In genomic region chr7:150405584-150406310, GRCh38 we compare ENCODE assay signal across 8 cellular contexts. TPM values are rescaled to one million over a fixed set of nuclear protein-coding genes. Genes with fewer than 3 reads are reported as not detected.
DNase-seq lines count a peak whose midpoint lies in the region; ATAC-seq and TF ChIP-seq lines count a peak whose summit lies in the region.

No MANE protein-coding gene starts in this region.

- DNase-seq in DND-41, result no peak
- no peak for DNase-seq in NB4 (ENCODE audit: low read depth)
- peak in 6 of 7 donors; percentile 49 to 70 (median 62) for DNase-seq in adrenal gland
- DNase-seq in right cardiac atrium, result peak in 1 of 3 donors; percentile 78
- DNase-seq in retina, result peak; percentile 82
- no peak for DNase-seq in NCI-H1417 (lab: John Stamatoyannopoulos, UW)
- DNase-seq in NCI-H2171 treated with DMSO at 0.1 percent for 48 hours (lab: John Stamatoyannopoulos, UW), result no peak

- TF ChIP-seq CTCF in DND-41 (IDR thresholded peaks at IDR 0.05; ENCODE audit: borderline replicate concordance, extremely low read depth, low read length, poor library complexity, severe bottlenecking), result no peak
- no peak for TF ChIP-seq CTCF in NB4 (IDR thresholded peaks at IDR 0.05; ENCODE audit: low read depth, low read length)
- TF ChIP-seq CTCF in adrenal gland (IDR thresholded peaks at IDR 0.05), result no peak

- TF ChIP-seq POLR2A in NB4 (IDR thresholded peaks at IDR 0.05; ENCODE audit: extremely low read depth, insufficient read length), result no peak
- TF ChIP-seq POLR2A in adrenal gland (IDR thresholded peaks at IDR 0.05), result peak in 1 of 2 donors; percentile 46

- H3K4me1 ChIP-seq in DND-41 (ENCODE audit: insufficient read depth, low read length), result peaks cover 59% of the 10 kb centered on the region
- H3K4me1 ChIP-seq in adrenal gland (replicated peaks in 1 of 2), result peaks cover 17 to 34% of the 10 kb centered on the region in 2 donors
- H3K4me1 ChIP-seq in right cardiac atrium (ENCODE audit: control insufficient read depth, insufficient read depth, low read length), result peaks cover 10% of the 10 kb centered on the region

- H3K9me3 ChIP-seq in DND-41 (ENCODE audit: insufficient read depth, low read length, severe bottlenecking) (no peaks in the 10 kb centered on the region), adrenal gland (replicated peaks in 1 of 3) (no peaks in the 10 kb centered on the region), right cardiac atrium (ENCODE audit: control insufficient read depth, low read length) (no peaks in the 10 kb centered on the region)

- H3K4me3 ChIP-seq in DND-41 (ENCODE audit: low read depth in 1 of 2, low read length in 2 of 2) (peak overlapping the region; percentile 75 to 83), NB4 (ENCODE audit: low read depth, low read length) (peak overlapping the region; percentile 73), adrenal gland (peak overlapping the region; percentile 38 to 73 (median 45)), right cardiac atrium (ENCODE audit: low read length) (peak overlapping the region; percentile 75)

- peak overlapping the region; percentile 95 for H3K27ac ChIP-seq in DND-41 (ENCODE audit: low read length)
- peak overlapping the region; percentile 85 to 97 (median 97) for H3K27ac ChIP-seq in adrenal gland
- H3K27ac ChIP-seq in right cardiac atrium (ENCODE audit: low read length), result peak overlapping the region; percentile 85

- H4K20me1 ChIP-seq in DND-41 (ENCODE audit: insufficient read depth, low read length), result no peaks in the 10 kb centered on the region; the same call in 1 of the 2 replicates

- H3K27me3 ChIP-seq in DND-41 (ENCODE audit: insufficient read depth, low read length, poor library complexity), result no peaks in the 10 kb centered on the region
- no peaks in the 10 kb centered on the region for H3K27me3 ChIP-seq in adrenal gland
- no peaks in the 10 kb centered on the region for H3K27me3 ChIP-seq in right cardiac atrium (ENCODE audit: control insufficient read depth, insufficient read depth)

- H3K4me2 ChIP-seq in DND-41 (ENCODE audit: insufficient read depth, low read length), result peak overlapping the region; percentile 85

- peaks cover 71% of the 10 kb centered on the region for H3K79me2 ChIP-seq in DND-41 (ENCODE audit: insufficient read depth, low read length)

- peak overlapping the region; percentile 99 for H3K9ac ChIP-seq in DND-41 (ENCODE audit: low read depth, low read length)

- ATAC-seq in DND-41 (ENCODE audit: insufficient read depth, low read depth) (peak; percentile 45), right cardiac atrium (peak; percentile 46 to 50), HG03045 (IDR thresholded peaks at IDR 0.05; ENCODE audit: unreplicated experiment) (no peak)

- peak overlapping the region; percentile 72 for H2AFZ ChIP-seq in DND-41 (ENCODE audit: low read depth, low read length)

- intact Hi-C loops in adrenal gland (cut with DNase I) (no loop called here), right cardiac atrium (cut with DNase I) (loop anchor here in 2 of 4 donors (10.0 kb wide), 1 partner anchor 51 kb away; no protein-coding TSS in a partner anchor)

- 3 to 10% (median 6%) methylated on average over 30 to 35 of the region's 35 CpGs for WGBS in adrenal gland, 4 donors
- 8% methylated on average over 35 of the region's 35 CpGs for WGBS in right cardiac atrium

- H3K36me3 ChIP-seq in DND-41 (ENCODE audit: insufficient read depth, low read length) (peaks cover 33% of the 10 kb centered on the region), adrenal gland (replicated peaks in 1 of 2) (no peaks in the 10 kb centered on the region)

RNA-seq across cellular contexts. Expression of gene ZNF775, which starts 26.6 kb away (rescaled TPM):
- total RNA-seq in adrenal gland (10 to 100 TPM in 1 of 8 donors, 1 to 10 TPM in 7; 3.2 to 13.9 (median 7.5) TPM), right cardiac atrium (1 to 10 TPM; 5.1 to 6.5 (median 5.8) TPM)
- polyA plus RNA-seq in adrenal gland (1 to 10 TPM in 2 of 3 donors, under 1 TPM in 1; 0.26 to 6.0 (median 3.0) TPM), right cardiac atrium (4.5 TPM)

RNA-seq across cellular contexts. Expression of gene REPIN1, which starts 37.1 kb away (rescaled TPM):
- total RNA-seq in adrenal gland, result 100 to 1,000 TPM; 153 to 294 (median 214) TPM
- 100 to 1,000 TPM in 1 of 3 donors, 10 to 100 TPM in 2; 69.0 to 140 (median 95.8) TPM for polyA plus RNA-seq in adrenal gland
- total RNA-seq in right cardiac atrium, result 100 to 1,000 TPM in 3 of 4 donors, 10 to 100 TPM in 1; 98.2 to 116 (median 107) TPM
- 70.6 TPM for polyA plus RNA-seq in right cardiac atrium

RNA-seq across cellular contexts. Expression of gene GIMAP8, which starts 44.7 kb away (rescaled TPM):
- total RNA-seq in adrenal gland, result 10 to 100 TPM in 5 of 8 donors, 1 to 10 TPM in 3; 8.2 to 18.4 (median 11.6) TPM
- polyA plus RNA-seq in adrenal gland, result 1 to 10 TPM; 6.1 to 9.3 (median 6.8) TPM
- 10 to 100 TPM; 11.4 to 21.0 (median 12.4) TPM for total RNA-seq in right cardiac atrium
- polyA plus RNA-seq in right cardiac atrium, result 12.2 TPM

Comparison
In these comparisons a context has a peak if more than half of its experiments do, and no peak if none do; other contexts are left out.
1. DNase-seq: peak in adrenal gland (6 of 7) and retina (single experiment); none in DND-41 (single experiment), NB4 (single experiment), NCI-H1417 (0 of 3) and NCI-H2171 treated with DMSO at 0.1 percent for 48 hours (single experiment).
2. Peak in every context shown above with its lines, with median percentiles within 50 percentile points of each other: H3K27ac ChIP-seq and H3K4me3 ChIP-seq.